In genomic region chr17:7561589-7562207, GRCh38 we compare ENCODE assay signal across 1 cellular context.
TF ChIP-seq lines count a peak whose summit lies in the region.

Gene SENP3 (plus strand): TSS chr17:7561919. CDS start chr17:7563077, 1,158 bp downstream.

TF ChIP-seq in HEK293, 187 proteins besides CTCF, POLR2A, EP300 and RAD21 (continued from another document and continues in another):
- no peak for TF ChIP-seq ZNF488 (tag by site-specific recombination; IDR thresholded peaks at IDR 0.05)
- no peak for TF ChIP-seq GFI1B (tag by site-specific recombination; IDR thresholded peaks at IDR 0.05)
- no peak for TF ChIP-seq ZNF449 (tag by site-specific recombination; IDR thresholded peaks at IDR 0.05)
- TF ChIP-seq ZNF677 (tag by site-specific recombination; IDR thresholded peaks at IDR 0.05) = no peak
- TF ChIP-seq ZNF670 (tag by site-specific recombination; IDR thresholded peaks at IDR 0.05; ENCODE audit: low read depth) = no peak
- TF ChIP-seq ZNF37A (tag by site-specific recombination; IDR thresholded peaks at IDR 0.05) = no peak
- no peak for TF ChIP-seq ZSCAN16 (tag by site-specific recombination; IDR thresholded peaks at IDR 0.05)
- no peak for TF ChIP-seq ZNF280D (tag by site-specific recombination; IDR thresholded peaks at IDR 0.05)
- no peak for TF ChIP-seq ZNF223 (tag by site-specific recombination; IDR thresholded peaks at IDR 0.05)
- TF ChIP-seq ZNF398 (tag by site-specific recombination; IDR thresholded peaks at IDR 0.05) = peak; percentile 90
- TF ChIP-seq SP3 (tag by site-specific recombination; IDR thresholded peaks at IDR 0.05) = peak; percentile 40; the same call in 1 of the 2 replicates
- no peak for TF ChIP-seq ZNF324 (tag by site-specific recombination; IDR thresholded peaks at IDR 0.05)
- no peak for TF ChIP-seq MYNN (tag by site-specific recombination; IDR thresholded peaks at IDR 0.05; ENCODE audit: borderline replicate concordance)
- no peak for TF ChIP-seq ZXDB (tag by site-specific recombination; IDR thresholded peaks at IDR 0.05)
- TF ChIP-seq ZSCAN30 (tag by site-specific recombination; IDR thresholded peaks at IDR 0.05) = peak; percentile 21; the same call in 1 of the 2 replicates
- TF ChIP-seq ZNF404 (tag by site-specific recombination; IDR thresholded peaks at IDR 0.05) = no peak
- no peak for TF ChIP-seq ZNF514 (tag by site-specific recombination; IDR thresholded peaks at IDR 0.05)
- TF ChIP-seq ZNF549 (tag by site-specific recombination; IDR thresholded peaks at IDR 0.05) = no peak
- TF ChIP-seq ZNF521 (tag by site-specific recombination; IDR thresholded peaks at IDR 0.05) = no peak
- TF ChIP-seq ZNF791 (tag by site-specific recombination; IDR thresholded peaks at IDR 0.05) = no peak
- no peak for TF ChIP-seq ZBTB11 (tag by site-specific recombination; conservative IDR thresholded peaks at IDR 0.05; ENCODE audit: low read depth)
- no peak for TF ChIP-seq ZNF518A (tag by site-specific recombination; conservative IDR thresholded peaks at IDR 0.05; ENCODE audit: low read depth)
- 0 out of 2 replicates have a peak, but pooled peaks have one; percentile 21 for TF ChIP-seq ZNF146 (tag by site-specific recombination; IDR thresholded peaks at IDR 0.05)
- TF ChIP-seq PRDM1 (tag by site-specific recombination; IDR thresholded peaks at IDR 0.05) = no peak
- TF ChIP-seq PBX3 (CRISPR knock-in tag; IDR thresholded peaks at IDR 0.05) = peak; percentile 28; the same call in 1 of the 2 replicates
- TF ChIP-seq HOXC10 (CRISPR knock-in tag; IDR thresholded peaks at IDR 0.05) = no peak; the same call in 1 of the 2 replicates
- TF ChIP-seq ZNF623 (tag by site-specific recombination; IDR thresholded peaks at IDR 0.05) = no peak
- no peak for TF ChIP-seq ZNF529 (tag by site-specific recombination; IDR thresholded peaks at IDR 0.05; ENCODE audit: insufficient replicate concordance)
- TF ChIP-seq REPIN1 (tag by site-specific recombination; IDR thresholded peaks at IDR 0.05; ENCODE audit: low read depth) = no peak
- no peak for TF ChIP-seq TCF7L2 (IDR thresholded peaks at IDR 0.05; ENCODE audit: borderline replicate concordance, low read depth, low read length)
- TF ChIP-seq MZF1 (tag by site-specific recombination; IDR thresholded peaks at IDR 0.05; ENCODE audit: borderline replicate concordance) = no peak
- TF ChIP-seq PATZ1 (tag by site-specific recombination; IDR thresholded peaks at IDR 0.05) = peak; percentile 80
- TF ChIP-seq ZNF214 (tag by site-specific recombination; IDR thresholded peaks at IDR 0.05; ENCODE audit: borderline replicate concordance) = no peak
- TF ChIP-seq ZBTB26 (tag by site-specific recombination; optimal IDR thresholded peaks at IDR 0.05) = peak; percentile 95
- TF ChIP-seq INSM2 (tag by site-specific recombination; IDR thresholded peaks at IDR 0.05) = peak; percentile 23; the same call in 1 of the 2 replicates
